ENCODE assay signal across 8 cellular contexts in genomic region chr16:57299719-57300386, GRCh38. TPM values are rescaled to one million over a fixed set of nuclear protein-coding genes. Genes with fewer than 3 reads are reported as not detected.
DNase-seq lines count a peak whose midpoint lies in the region; ATAC-seq and TF ChIP-seq lines count a peak whose summit lies in the region.

No MANE protein-coding gene starts in this region.

- H3K23me2 ChIP-seq in H9 (ENCODE audit: insufficient read length, low read depth, low read length, poor library complexity, severe bottlenecking) = peaks cover 4% of the 10 kb centered on the region

- H3K14ac ChIP-seq in H9 (ENCODE audit: insufficient read depth, low read length) = no peak overlapping the region

- no peaks in the 10 kb centered on the region for H3K36me3 Mint-ChIP-seq in H9 (ENCODE audit: insufficient read depth in 1 of 3, low read depth in 3 of 3)

- H4K5ac ChIP-seq in H9 (ENCODE audit: insufficient read length, low read depth, low read length) = no peak overlapping the region

- H3K9me3 ChIP-seq in H9 (ENCODE audit: control insufficient read depth, low read depth, low read length) (no peaks in the 10 kb centered on the region), MM.1S (replicated peaks; ENCODE audit: insufficient read depth, low read length) (no peaks in the 10 kb centered on the region), thoracic aorta (no peaks in the 10 kb centered on the region)

- no peak overlapping the region for H2BK5ac ChIP-seq in H9 (ENCODE audit: insufficient read length, low read length)

- peaks cover 15% of the 10 kb centered on the region for H3F3A ChIP-seq in MM.1S (ENCODE audit: insufficient read depth, low read length)

- H3K4me2 ChIP-seq in H9 (ENCODE audit: insufficient read depth, insufficient read length, low read length) (peak overlapping the region; percentile 62), MM.1S (ENCODE audit: low read depth, low read length) (peak overlapping the region; percentile 93)

- peak overlapping the region; percentile 73 for H3K4me3 ChIP-seq in MM.1S (ENCODE audit: low read length)
- peak overlapping the region; percentile 71 for H3K4me3 ChIP-seq in thoracic aorta

- H3K27ac ChIP-seq in H9 (ENCODE audit: insufficient read length, low read depth, low read length) (no peak overlapping the region), MM.1S (ENCODE audit: low read length) (peak overlapping the region; percentile 84), thoracic aorta (peak overlapping the region; percentile 94 to 96)

- no peak overlapping the region for H3K4ac ChIP-seq in H9 (ENCODE audit: low read depth, low read length)

- H3K9ac ChIP-seq in H9 (ENCODE audit: extremely low read depth, insufficient read length, low read length) (peak overlapping the region; percentile 56), MM.1S (ENCODE audit: low read length) (peak overlapping the region; percentile 71)

- H3K23ac ChIP-seq in H9 (ENCODE audit: insufficient read length, low read depth, low read length) = no peak overlapping the region

- H4K91ac ChIP-seq in H9 (ENCODE audit: insufficient read length, low read depth, low read length) = no peak overlapping the region

- H3K27me3 ChIP-seq in H9 (ENCODE audit: insufficient read depth, low read length) (no peaks in the 10 kb centered on the region), MM.1S (replicated peaks; ENCODE audit: insufficient read depth, low read length) (no peaks in the 10 kb centered on the region), thoracic aorta (replicated peaks; ENCODE audit: insufficient read depth) (no peaks in the 10 kb centered on the region)

- no peaks in the 10 kb centered on the region for H3K9me2 ChIP-seq in MM.1S (replicated peaks; ENCODE audit: insufficient read depth, low read length)

- no peak overlapping the region for H3T11ph ChIP-seq in H9 (ENCODE audit: low read length)

- peaks cover 0 to 2% of the 10 kb centered on the region in 2 experiments; a peak in 1 of 5 replicates for H3K9me3 Mint-ChIP-seq in H9

- no CpG with 5 or more reads among the region's 35 CpGs for WGBS in H9 (ENCODE audit: extremely low coverage, insufficient read length, low lambda C conversion rate)

- ATAC-seq in omental fat pad (ENCODE audit: low FRiP score) (peak; percentile 86), thoracic aorta (ENCODE audit: insufficient number of reproducible peaks, low FRiP score, low read depth) (peak; percentile 66)

- H4K20me1 ChIP-seq in H9 (ENCODE audit: control insufficient read depth, insufficient read depth, insufficient read length) = no peaks in the 10 kb centered on the region
- H4K20me1 ChIP-seq in MM.1S (ENCODE audit: insufficient read depth, low read length) = no peaks in the 10 kb centered on the region

- no peak overlapping the region for H3K18ac ChIP-seq in H9 (ENCODE audit: insufficient read length, low read depth, low read length)

- no peak overlapping the region for H3K27ac Mint-ChIP-seq in H9

- H2BK20ac ChIP-seq in H9 (ENCODE audit: low read depth, low read length, poor library complexity, severe bottlenecking) = no peak overlapping the region

- no peaks in the 10 kb centered on the region for H3K79me2 ChIP-seq in H9 (ENCODE audit: insufficient read depth, low read length)
- H3K79me2 ChIP-seq in MM.1S (ENCODE audit: low read length) = no peaks in the 10 kb centered on the region

- no peak overlapping the region for H2AK5ac ChIP-seq in H9 (ENCODE audit: insufficient read length, low read length)

- no peak overlapping the region for H2BK12ac ChIP-seq in H9 (ENCODE audit: insufficient read length, low read depth, low read length)

- TF ChIP-seq CTCF in H9 (conservative IDR thresholded peaks at IDR 0.05) (0 out of 3 replicates have a peak, but pooled peaks have one; percentile 36), MM.1S (IDR thresholded peaks at IDR 0.05; ENCODE audit: low read length) (no peak; the same call in 1 of the 2 replicates), omental fat pad (IDR thresholded peaks at IDR 0.05) (peak in 1 of 3 donors; percentile 52), thoracic aorta (IDR thresholded peaks at IDR 0.05) (peak; percentile 58)

- H2BK120ac ChIP-seq in H9 (ENCODE audit: low read depth, low read length, poor library complexity, severe bottlenecking) = no peak overlapping the region

- H4K8ac ChIP-seq in H9 (replicated peaks; ENCODE audit: insufficient read length, low read depth, low read length) = no peak overlapping the region

- no peak overlapping the region for H3K4me3 Mint-ChIP-seq in H9

- H2AFZ ChIP-seq in H9 (ENCODE audit: low read length) (peak overlapping the region; percentile 86), MM.1S (ENCODE audit: low read length) (peak overlapping the region; percentile 82)

- H3K36me3 ChIP-seq in MM.1S (replicated peaks; ENCODE audit: insufficient read depth, low read length) = no peaks in the 10 kb centered on the region
- no peaks in the 10 kb centered on the region for H3K36me3 ChIP-seq in thoracic aorta

- H2BK15ac ChIP-seq in H9 (ENCODE audit: low read depth, low read length) = no peak overlapping the region

- H3K27me3 Mint-ChIP-seq in H9 (ENCODE audit: low read depth) = peaks cover 9% of the 10 kb centered on the region; the same call in 1 of the 2 replicates

- DNase-seq in ELR (ENCODE audit: low read depth) (peak; percentile 98), H9 (peak; percentile 93), MM.1S (peak; percentile 92), SK-N-DZ (ENCODE audit: low spot score) (peak; percentile 95), glomerular visceral epithelial cell (ENCODE audit: extremely low spot score) (peak; percentile 93), omental fat pad (ENCODE audit: low spot score) (peak; percentile 79), thoracic aorta (ENCODE audit: low spot score) (peak; percentile 62)
- DNase-seq in activated naive CD4-positive, alpha-beta T cell treated with anti-CD3 and anti-CD28 coated beads, Interleukin-2, amount 50 U/mL, for 16 hours = peak; percentile 82

- H3K4me1 ChIP-seq in H9 (ENCODE audit: insufficient read depth, low read length) = no peaks in the 10 kb centered on the region
- H3K4me1 ChIP-seq in MM.1S (ENCODE audit: low read length) = peaks cover 13% of the 10 kb centered on the region
- H3K4me1 ChIP-seq in thoracic aorta (ENCODE audit: control insufficient read depth in 1 of 2, low read depth in 2 of 2) = peaks cover 8 to 29% of the 10 kb centered on the region in 2 donors

- H3K56ac ChIP-seq in H9 (ENCODE audit: insufficient read length, low read depth, low read length) = no peak overlapping the region

- H3K79me1 ChIP-seq in H9 (ENCODE audit: insufficient read depth, low read depth, low read length, poor library complexity, severe bottlenecking) = no peaks in the 10 kb centered on the region

- H3K4me1 Mint-ChIP-seq in H9 = peaks cover 15 to 17% of the 10 kb centered on the region in 2 experiments

RNA-seq across cellular contexts. Expression of gene PLLP, which starts 15.4 kb away (rescaled TPM):
- total RNA-seq in H9 (2021) (1.8 and 2.0 TPM in 2 replicates), omental fat pad (10 to 100 TPM in 3 of 4 donors, 1 to 10 TPM in 1; 9.0 to 49.1 (median 12.2) TPM), thoracic aorta (1 to 10 TPM; 3.1 to 8.6 TPM)
- 1.3 and 3.9 TPM in 2 replicates for polyA plus RNA-seq in SK-N-DZ (2014; cell fraction: cytosol; rRNA removed)
- 1.8 and 2.1 TPM in 2 replicates for polyA plus RNA-seq in SK-N-DZ (2014; cell fraction: nucleus; rRNA removed)

RNA-seq across cellular contexts. Expression of gene ARL2BP, which starts 54.8 kb away (rescaled TPM):
- total RNA-seq in H9 (2021) (18.0 and 19.2 TPM in 2 replicates), omental fat pad (10 to 100 TPM; 48.8 to 67.3 (median 65.0) TPM), thoracic aorta (10 to 100 TPM; 54.7 to 64.0 TPM)
- 94.3 and 103 TPM in 2 replicates for polyA plus RNA-seq in SK-N-DZ (2014; cell fraction: cytosol; rRNA removed)
- polyA plus RNA-seq in SK-N-DZ (2014; cell fraction: nucleus; rRNA removed) = 43.5 and 43.9 TPM in 2 replicates

RNA-seq across cellular contexts. Expression of gene CCL22, which starts 58.7 kb away (rescaled TPM):
- 0.09 TPM in 1 of 2 replicates, not detected in the other for total RNA-seq in H9 (2021)
- not detected in 2 replicates for polyA plus RNA-seq in SK-N-DZ (2014; cell fraction: cytosol; rRNA removed)
- not detected in 2 replicates for polyA plus RNA-seq in SK-N-DZ (2014; cell fraction: nucleus; rRNA removed)
- 1 to 10 TPM in 1 of 4 donors, not detected in 3; 6.7 TPM for total RNA-seq in omental fat pad
- not detected for total RNA-seq in thoracic aorta
